In the genomic region with DNA sequence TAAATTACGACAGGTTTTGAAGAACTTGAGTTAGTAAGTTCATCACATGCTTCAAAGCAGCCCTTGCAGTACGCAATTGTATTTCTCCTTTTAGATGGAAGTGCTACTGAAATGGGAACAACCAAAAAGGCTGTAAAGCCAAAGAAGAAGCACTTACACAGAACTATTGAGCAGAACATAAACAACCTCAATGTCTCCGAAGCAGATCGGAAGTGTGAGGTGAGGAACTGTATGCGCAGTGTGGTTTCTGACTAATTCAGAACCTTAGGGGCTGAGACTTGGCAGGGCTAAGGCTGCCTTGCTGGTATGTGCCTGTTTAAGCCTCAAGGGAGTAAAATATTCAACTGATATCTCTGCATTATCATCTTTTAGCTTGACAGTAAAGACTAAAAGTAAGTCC, we compare ENCODE assay signal across 9 cellular contexts. TPM values are rescaled to one million over a fixed set of nuclear protein-coding genes. Genes with fewer than 3 reads are reported as not detected.
DNase-seq lines count a peak whose midpoint lies in the region; ATAC-seq and TF ChIP-seq lines count a peak whose summit lies in the region.
"Had no signal": no experiment of that assay in that cellular context is flagged by ENCODE, and none has a peak within 500 bp of the region (broad histone marks: within the 10 kb centered on the region; RNA-seq: fewer than 3 reads in every experiment).

No MANE protein-coding gene starts in this region.

- no peaks in the 10 kb centered on the region for H3K36me3 ChIP-seq in upper lobe of left lung

- TF ChIP-seq POLR2A in upper lobe of left lung (IDR thresholded peaks at IDR 0.05), result no peak

- no peaks in the 10 kb centered on the region for H3K9me3 ChIP-seq in upper lobe of left lung
- H3K9me3 ChIP-seq: BLaER1 treated with 17β-estradiol and CSF1 and Interleukin-3, amounts not matched to agents 10 nM and 100 nM had no signal

- H3K27ac ChIP-seq in upper lobe of left lung, result peak overlapping the region in 3 of 4 donors; percentile 22 to 71 (median 65)
- H3K27ac ChIP-seq: BLaER1 treated with 17β-estradiol and CSF1 and Interleukin-3, amounts not matched to agents 10 nM and 100 nM had no signal

- no peaks in the 10 kb centered on the region for H3K4me1 ChIP-seq in upper lobe of left lung

- DNase-seq in stimulated activated CD4-positive, alpha-beta T cell treated with anti-CD3 and anti-CD28 coated beads, Interleukin-15, amount 100 ng/mL, for 24 hours, result peak; percentile 46
- DNase-seq in stimulated activated CD4-positive, alpha-beta T cell treated with anti-CD3 and anti-CD28 coated beads, Interleukin-12 subunit alpha, Interleukin-12 subunit beta, amount 100 ng/mL, for 4 hours, result no peak
- DNase-seq in amniotic epithelial cell (ENCODE audit: low read depth) (peak; percentile 80), upper lobe of left lung (peak in 1 of 2 donors; percentile 32), cortex of kidney (lab: John Stamatoyannopoulos, UW) (no peak), DMS 273 (lab: John Stamatoyannopoulos, UW; ENCODE audit: unreplicated experiment) (no peak), posterior cingulate gyrus (no peak)

- no peak for TF ChIP-seq CTCF in upper lobe of left lung (IDR thresholded peaks at IDR 0.05)

- H3K27me3 ChIP-seq in upper lobe of left lung, result no peaks in the 10 kb centered on the region
- H3K27me3 ChIP-seq: BLaER1 treated with 17β-estradiol and CSF1 and Interleukin-3, amounts not matched to agents 10 nM and 100 nM had no signal

- WGBS in upper lobe of left lung, 2 donors, result 70 to 88% methylated on average over 5 of the region's 5 CpGs

- no peak for TF ChIP-seq EP300 in upper lobe of left lung (IDR thresholded peaks at IDR 0.05)

- no peak overlapping the region for H3K4me3 ChIP-seq in upper lobe of left lung
- H3K4me3 ChIP-seq: BLaER1 treated with 17β-estradiol and CSF1 and Interleukin-3, amounts not matched to agents 10 nM and 100 nM had no signal

- ATAC-seq in HG03460 (IDR thresholded peaks at IDR 0.05; ENCODE audit: unreplicated experiment), result peak; percentile 91
- ATAC-seq in upper lobe of left lung (ENCODE audit: low FRiP score in 2 of 2), result peak; percentile 27 to 48

- intact Hi-C loops in posterior cingulate gyrus (cut with DNase I), result no loop called here

RNA-seq across cellular contexts. Expression of gene NCAPH, which starts 8.4 kb away (rescaled TPM):
- total RNA-seq in upper lobe of left lung, result 1 to 10 TPM; 1.0 to 2.6 (median 1.7) TPM

RNA-seq across cellular contexts. Expression of gene ITPRIPL1, which starts 18.9 kb away (rescaled TPM):
- total RNA-seq in upper lobe of left lung, result 1 to 10 TPM in 5 of 6 donors, under 1 TPM in 1; 0.57 to 5.5 (median 1.9) TPM

RNA-seq across cellular contexts. Expression of gene SNRNP200, which starts 38.7 kb away (rescaled TPM):
- total RNA-seq in upper lobe of left lung, result 100 to 1,000 TPM in 2 of 6 donors, 10 to 100 TPM in 4; 80.9 to 177 (median 90.9) TPM

Comparison
In these comparisons a context has a peak if more than half of its experiments do, and no peak if none do; other contexts are left out.
1. DNase-seq: peak in stimulated activated CD4-positive, alpha-beta T cell treated with anti-CD3 and anti-CD28 coated beads, Interleukin-15, amount 100 ng/mL, for 24 hours (single experiment) and amniotic epithelial cell (single experiment); none in stimulated activated CD4-positive, alpha-beta T cell treated with anti-CD3 and anti-CD28 coated beads, Interleukin-12 subunit alpha, Interleukin-12 subunit beta, amount 100 ng/mL, for 4 hours (single experiment), cortex of kidney (single experiment), DMS 273 (single experiment) and posterior cingulate gyrus (0 of 10).